In genomic region chr17:60639019-60639330, GRCh38 we compare ENCODE assay signal across 10 cellular contexts. TPM values are rescaled to one million over a fixed set of nuclear protein-coding genes. Genes with fewer than 3 reads are reported as not detected.
DNase-seq lines count a peak whose midpoint lies in the region; TF ChIP-seq lines count a peak whose summit lies in the region.
"Had no signal": no experiment of that assay in that cellular context is flagged by ENCODE, and none has a peak within 500 bp of the region (broad histone marks: within the 10 kb centered on the region; RNA-seq: fewer than 3 reads in every experiment).

No MANE protein-coding gene starts in this region.

- no peak for TF ChIP-seq EP300 in neural cell (conservative IDR thresholded peaks at IDR 0.05; ENCODE audit: poor library complexity, severe bottlenecking)
- TF ChIP-seq EP300 in esophagus muscularis mucosa (IDR thresholded peaks at IDR 0.05), result no peak

- no peaks in the 10 kb centered on the region for H3K4me1 Mint-ChIP-seq in CD14-positive monocyte

- peaks cover 12 to 20% (median 16%) of the 10 kb centered on the region in 4 donors for H3K4me1 ChIP-seq in esophagus muscularis mucosa

- H3K27ac ChIP-seq in VCaP (no peak overlapping the region), neural cell (ENCODE audit: low read length) (no peak overlapping the region), esophagus muscularis mucosa (replicated peaks in 1 of 4) (no peak overlapping the region), brain microvascular endothelial cell (no peak overlapping the region)
- H3K27ac ChIP-seq: BLaER1 treated with 17β-estradiol and CSF1 and Interleukin-3, amounts not matched to agents 10 nM and 100 nM had no signal

- DNase-seq in CD14-positive monocyte (ENCODE audit: low spot score) (no peak), esophagus muscularis mucosa (ENCODE audit: extremely low spot score) (no peak), LoVo (ENCODE audit: low spot score) (no peak), brain microvascular endothelial cell (no peak)

- in situ Hi-C loops in brain microvascular endothelial cell (cut with HindIII; ENCODE audit: low pct_ligation_motif_present, low sequenced_read_pairs), result no loop called here

- intact Hi-C loops in CD14-positive monocyte (cut with micrococcal nuclease), result no loop called here
- intact Hi-C loops in esophagus muscularis mucosa (cut with DNase I), result loop anchor here (2.0 to 5.0 kb wide), 3 partner anchors 36 to 172 kb away; no protein-coding TSS in a partner anchor

- H3K36me3 ChIP-seq in neural cell (ENCODE audit: insufficient read depth, low read length) (no peaks in the 10 kb centered on the region), esophagus muscularis mucosa (peaks cover 11 to 42% (median 31%) of the 10 kb centered on the region in 4 donors), brain microvascular endothelial cell (replicated peaks) (no peaks in the 10 kb centered on the region)

- H2AFZ ChIP-seq in neural cell (ENCODE audit: low read depth, low read length), result no peak overlapping the region

- H3K27me3 Mint-ChIP-seq in CD14-positive monocyte (ENCODE audit: low read depth in 3 of 3), result no peaks in the 10 kb centered on the region

- H3K9me3 ChIP-seq in neural cell (ENCODE audit: low read length) (no peaks in the 10 kb centered on the region), esophagus muscularis mucosa (no peaks in the 10 kb centered on the region)
- H3K9me3 ChIP-seq: BLaER1 treated with 17β-estradiol and CSF1 and Interleukin-3, amounts not matched to agents 10 nM and 100 nM; SK-N-SH had no signal

- H3K27me3 ChIP-seq in neural cell (ENCODE audit: insufficient read depth, low read depth, low read length) (no peaks in the 10 kb centered on the region), esophagus muscularis mucosa (no peaks in the 10 kb centered on the region), brain microvascular endothelial cell (replicated peaks) (no peaks in the 10 kb centered on the region)
- H3K27me3 ChIP-seq: BLaER1 treated with 17β-estradiol and CSF1 and Interleukin-3, amounts not matched to agents 10 nM and 100 nM had no signal

- H3K9me3 Mint-ChIP-seq in CD14-positive monocyte, result peaks cover 0 to 1% (median 0%) of the 10 kb centered on the region in 7 donors

- peak; percentile 48 for TF ChIP-seq CTCF in CD14-positive monocyte (IDR thresholded peaks at IDR 0.05)
- 0 out of 2 replicates have a peak, but pooled peaks have one; percentile 23 for TF ChIP-seq CTCF in LNCAP (IDR thresholded peaks at IDR 0.05)
- peak; percentile 59 for TF ChIP-seq CTCF in VCaP (conservative IDR thresholded peaks at IDR 0.05)
- TF ChIP-seq CTCF in neural cell (IDR thresholded peaks at IDR 0.05; ENCODE audit: poor library complexity, severe bottlenecking), result peak; percentile 15
- no peak for TF ChIP-seq CTCF in esophagus muscularis mucosa (IDR thresholded peaks at IDR 0.05)
- no peak for TF ChIP-seq CTCF in brain microvascular endothelial cell (IDR thresholded peaks at IDR 0.05; ENCODE audit: low read depth, low read length, missing control alignments)

- TF ChIP-seq POLR2A in esophagus muscularis mucosa (IDR thresholded peaks at IDR 0.05; ENCODE audit: low read depth), result no peak

- H3K9ac ChIP-seq in neural cell (ENCODE audit: low read length), result no peak overlapping the region
- H3K9ac ChIP-seq: BLaER1 treated with 17β-estradiol and CSF1 and Interleukin-3, amounts not matched to agents 10 nM and 100 nM; SK-N-SH had no signal

- no peaks in the 10 kb centered on the region for H4K20me1 ChIP-seq in neural cell (ENCODE audit: insufficient read depth)

- H3K4me2 ChIP-seq in neural cell (ENCODE audit: low read length), result no peak overlapping the region
- H3K4me2 ChIP-seq: BLaER1 treated with 17β-estradiol and CSF1 and Interleukin-3, amounts not matched to agents 10 nM and 100 nM; SK-N-SH had no signal

- H3K4me3 ChIP-seq in neural cell (ENCODE audit: low read length) (no peak overlapping the region), esophagus muscularis mucosa (no peak overlapping the region), brain microvascular endothelial cell (ENCODE audit: low read depth, low read length) (no peak overlapping the region)
- H3K4me3 ChIP-seq: BLaER1 treated with 17β-estradiol and CSF1 and Interleukin-3, amounts not matched to agents 10 nM and 100 nM; K562 had no signal

- 78% methylated on average over 4 of the region's 4 CpGs for WGBS in esophagus muscularis mucosa

- H3K79me2 ChIP-seq in neural cell (replicated peaks; ENCODE audit: insufficient read depth, low read length), result no peaks in the 10 kb centered on the region

- H3K36me3 Mint-ChIP-seq in CD14-positive monocyte, result peaks cover 53 to 80% of the 10 kb centered on the region in 2 donors

- no peaks in the 10 kb centered on the region for H3K9me2 ChIP-seq in neural cell (ENCODE audit: insufficient read depth, low read length)
- H3K9me2 ChIP-seq: SK-N-SH had no signal

- H3K4me3 Mint-ChIP-seq in CD14-positive monocyte, result no peak overlapping the region

- no peak for TF ChIP-seq RAD21 in neural cell (conservative IDR thresholded peaks at IDR 0.05)

- H3K27ac Mint-ChIP-seq in CD14-positive monocyte, result no peak overlapping the region

- H3F3A ChIP-seq in neural cell (ENCODE audit: insufficient read depth, low read length, poor library complexity, severe bottlenecking), result no peaks in the 10 kb centered on the region

TF ChIP-seq in neural cell, 6 proteins besides CTCF, POLR2A, EP300 and RAD21:
- TF ChIP-seq POLR2AphosphoS5 (IDR thresholded peaks at IDR 0.05) (no peak), SMC3 (conservative IDR thresholded peaks at IDR 0.05; ENCODE audit: poor library complexity) (no peak), MXI1 (conservative IDR thresholded peaks at IDR 0.05; ENCODE audit: poor library complexity, severe bottlenecking) (no peak), REST (IDR thresholded peaks at IDR 0.05; ENCODE audit: borderline replicate concordance) (no peak), TAF1 (IDR thresholded peaks at IDR 0.05; ENCODE audit: low read depth) (no peak), EZH2 (IDR thresholded peaks at IDR 0.05; ENCODE audit: borderline replicate concordance, insufficient read depth, low read length, poor library complexity, severe bottlenecking) (no peak)

RNA-seq across cellular contexts. Expression of gene BCAS3, which starts 38.7 kb away (rescaled TPM):
- 10 to 100 TPM; 14.7 to 19.1 TPM for polyA plus RNA-seq in CD14-positive monocyte
- polyA plus RNA-seq in neural cell, result 17.2 and 21.6 TPM in 2 replicates
- polyA minus RNA-seq in neural cell, result 76.7 and 87.4 TPM in 2 replicates
- total RNA-seq in esophagus muscularis mucosa, result 10 to 100 TPM; 17.4 to 25.7 (median 19.5) TPM

RNA-seq across cellular contexts. Expression of gene PPM1D, which starts 39.0 kb away (rescaled TPM):
- polyA plus RNA-seq in CD14-positive monocyte (1 to 10 TPM; 7.2 to 7.3 TPM), neural cell (14.7 and 16.7 TPM in 2 replicates)
- 25.6 and 28.5 TPM in 2 replicates for polyA minus RNA-seq in neural cell
- 10 to 100 TPM in 3 of 4 donors, 1 to 10 TPM in 1; 7.9 to 18.9 (median 13.0) TPM for total RNA-seq in esophagus muscularis mucosa

Comparison
In these comparisons a context has a peak if more than half of its experiments do, and no peak if none do; other contexts are left out.
1. CTCF ChIP-seq: peak in CD14-positive monocyte (single experiment), LNCAP (single experiment), VCaP (single experiment) and neural cell (single experiment); none in esophagus muscularis mucosa (0 of 3) and brain microvascular endothelial cell (single experiment).